Comparison of ENCODE assay signal across 23 cellular contexts in the genomic region with DNA sequence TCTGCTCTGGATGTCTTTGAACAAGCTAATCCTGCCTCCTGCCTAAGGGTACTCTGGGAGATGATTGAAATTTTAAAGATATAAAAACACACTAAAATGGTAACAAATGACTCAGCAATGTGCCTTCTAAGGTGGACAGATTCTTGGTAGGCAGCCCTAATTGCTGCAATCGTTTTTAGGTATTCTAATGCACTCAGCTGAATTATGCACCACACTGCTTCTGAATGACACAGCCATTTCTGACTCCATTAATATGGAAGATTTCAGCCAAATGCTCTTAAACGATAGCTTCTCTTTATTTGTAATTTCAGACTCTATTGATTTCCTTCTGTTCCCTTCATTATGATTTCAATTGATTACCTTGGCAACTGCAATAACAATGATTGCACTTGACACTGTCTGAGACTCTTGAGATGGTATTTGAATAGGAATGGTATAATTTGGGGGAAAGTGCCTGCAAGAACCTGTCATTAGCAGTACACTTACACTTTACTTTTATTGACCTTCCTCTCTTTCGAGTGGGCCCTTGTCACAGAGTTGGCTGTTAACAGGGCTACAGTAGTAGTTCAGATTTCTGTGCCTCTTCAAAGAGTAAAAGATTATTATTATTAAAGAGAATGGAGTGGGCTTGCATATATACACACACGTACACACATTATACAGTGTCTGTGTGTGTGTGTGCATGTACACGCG.
DNase-seq lines count a peak whose midpoint lies in the region; TF ChIP-seq lines count a peak whose summit lies in the region.
"Had no signal": no experiment of that assay in that cellular context is flagged by ENCODE, and none has a peak within 500 bp of the region (broad histone marks: within the 10 kb centered on the region; RNA-seq: fewer than 3 reads in every experiment).

No MANE protein-coding gene starts in this region.

- H3K9me3 ChIP-seq in prostate gland = no peaks in the 10 kb centered on the region
- H3K9me3 ChIP-seq: sigmoid colon had no signal

- H3K27ac ChIP-seq in prostate gland = no peak overlapping the region
- H3K27ac ChIP-seq: hepatocyte, neural progenitor cell, sigmoid colon had no signal

- no peak for TF ChIP-seq POLR2A in prostate gland (IDR thresholded peaks at IDR 0.05)

- DNase-seq in DMS153 treated with DMSO at 0.1 percent for 48 hours (lab: John Stamatoyannopoulos, UW; ENCODE audit: unreplicated experiment) (peak; percentile 91), NCI-H1417 treated with DMSO at 0.1 percent for 48 hours (lab: John Stamatoyannopoulos, UW) (peak; percentile 79), NCI-H2107 treated with DMSO at 0.1 percent for 48 hours (lab: John Stamatoyannopoulos, UW; ENCODE audit: unreplicated experiment) (peak; percentile 99), prostate gland (ENCODE audit: low spot score) (no peak), Calu3 (no peak)
- DNase-seq in stimulated activated CD4-positive, alpha-beta T cell treated with anti-CD3 and anti-CD28 coated beads, Interleukin-1b, Interleukin-23, amount 100 ng/mL, for 48 hours = no peak
- DNase-seq in activated T-cell treated with anti-CD3 and anti-CD28 coated beads, Interleukin-2, amount 50 U/mL, for 48 hours = no peak
- DNase-seq: activated CD4-positive, alpha-beta T cell treated with anti-CD3 and anti-CD28 coated beads, Interleukin-2, amount 50 U/mL, for 1 hour; activated CD8-positive, alpha-beta memory T cell treated with anti-CD3 and anti-CD28 coated beads, Interleukin-2, amount 50 U/mL, for 4 hours; effector CD8-positive, alpha-beta T cell; erythroblast; foreskin melanocyte; GDM1; MM.1S; NCI-H526; posterior cingulate gyrus; sigmoid colon; stimulated activated CD4-positive, alpha-beta T cell treated with anti-CD3 and anti-CD28 coated beads, Interleukin-15, amount 100 ng/mL, for 24 hours had no signal

- BruUV-seq in Calu3 (replicated peaks; lab: Mats Ljungman, UMichigan) = no TSS peak

- CTCF ChIA-PET in Calu3 (lab: Charles Lee) = no interaction called here

- no peaks in the 10 kb centered on the region for H3K27me3 ChIP-seq in prostate gland (replicated peaks; ENCODE audit: insufficient read depth)
- H3K27me3 ChIP-seq: hepatocyte, neural progenitor cell, sigmoid colon had no signal

- H3K4me3 Mint-ChIP-seq in brain = peak overlapping the region in 1 of 5 experiments; percentile 15
- no peak overlapping the region for H3K4me3 Mint-ChIP-seq in Calu3 (ENCODE audit: low read depth, unreplicated experiment)
- H3K4me3 Mint-ChIP-seq: neural progenitor cell, type B pancreatic cell had no signal

- TF ChIP-seq CTCF in brain (conservative IDR thresholded peaks at IDR 0.05) (no peak), prostate gland (IDR thresholded peaks at IDR 0.05) (no peak), Calu3 (IDR thresholded peaks at IDR 0.05; ENCODE audit: unreplicated experiment) (no peak)

- H3K36me3 ChIP-seq in prostate gland = no peaks in the 10 kb centered on the region
- H3K36me3 ChIP-seq: neural progenitor cell, sigmoid colon had no signal

- no peaks in the 10 kb centered on the region for H3K4me1 ChIP-seq in prostate gland (replicated peaks)
- H3K4me1 ChIP-seq: neural progenitor cell, sigmoid colon had no signal

- peaks cover 3 to 19% (median 9%) of the 10 kb centered on the region in 5 experiments for H3K9me3 Mint-ChIP-seq in brain
- peaks cover 5% of the 10 kb centered on the region for H3K9me3 Mint-ChIP-seq in Calu3 (ENCODE audit: low read depth, unreplicated experiment)

- peaks cover 3% of the 10 kb centered on the region for H3K36me3 Mint-ChIP-seq in brain
- H3K36me3 Mint-ChIP-seq in Calu3 (ENCODE audit: insufficient read depth, unreplicated experiment) = no peaks in the 10 kb centered on the region
- H3K36me3 Mint-ChIP-seq: neural progenitor cell, type B pancreatic cell had no signal

- H3K27me3 Mint-ChIP-seq in brain (no peaks in the 10 kb centered on the region), Calu3 (ENCODE audit: unreplicated experiment) (no peaks in the 10 kb centered on the region)
- H3K27me3 Mint-ChIP-seq: type B pancreatic cell had no signal

- H3K27ac Mint-ChIP-seq in brain (peak overlapping the region in 3 of 5 experiments; percentile 6 to 74 (median 68)), Calu3 (ENCODE audit: unreplicated experiment) (no peak overlapping the region)
- H3K27ac Mint-ChIP-seq: neural progenitor cell, type B pancreatic cell had no signal

- no peak overlapping the region for H3K4me3 ChIP-seq in prostate gland
- H3K4me3 ChIP-seq: hepatocyte, K562, neural progenitor cell, sigmoid colon had no signal

- intact Hi-C loops in prostate gland (cut with DNase I) = no loop called here
- intact Hi-C loops in Calu3 (cut with micrococcal nuclease; ENCODE audit: unreplicated experiment) = no loop called here

- 67% methylated on average over 6 of the region's 6 CpGs for WGBS in prostate gland

- H3K4me1 Mint-ChIP-seq in brain = peaks cover 14% of the 10 kb centered on the region
- no peaks in the 10 kb centered on the region for H3K4me1 Mint-ChIP-seq in Calu3 (ENCODE audit: low read depth, unreplicated experiment)

Comparison
In these comparisons a context has a peak if more than half of its experiments do, and no peak if none do; other contexts are left out.
1. DNase-seq: peak in DMS153 treated with DMSO at 0.1 percent for 48 hours (single experiment), NCI-H1417 treated with DMSO at 0.1 percent for 48 hours (single experiment) and NCI-H2107 treated with DMSO at 0.1 percent for 48 hours (single experiment); none in prostate gland (single experiment), Calu3 (single experiment), stimulated activated CD4-positive, alpha-beta T cell treated with anti-CD3 and anti-CD28 coated beads, Interleukin-1b, Interleukin-23, amount 100 ng/mL, for 48 hours (single experiment) and activated T-cell treated with anti-CD3 and anti-CD28 coated beads, Interleukin-2, amount 50 U/mL, for 48 hours (0 of 2).